In genomic region chr22:45322873-45323525, GRCh38 we compare ENCODE assay signal across 21 cellular contexts. TPM values are rescaled to one million over a fixed set of nuclear protein-coding genes. Genes with fewer than 3 reads are reported as not detected.
DNase-seq lines count a peak whose midpoint lies in the region; ATAC-seq, FAIRE-seq and TF ChIP-seq lines count a peak whose summit lies in the region.
"Had no signal": no experiment of that assay in that cellular context is flagged by ENCODE, and none has a peak within 500 bp of the region (broad histone marks: within the 10 kb centered on the region; RNA-seq: fewer than 3 reads in every experiment).

No MANE protein-coding gene starts in this region.

- intact Hi-C loops in activated CD4-positive, alpha-beta T cell treated with anti-CD3 and anti-CD28 coated beads for 36 hours (cut with DNase I, micrococcal nuclease), result no loop called here
- intact Hi-C loops in HepG2 (cut with micrococcal nuclease; ENCODE audit: unreplicated experiment) (no loop called here), ascending aorta (cut with DNase I) (no loop called here)

- H3K27ac ChIP-seq in liver (ENCODE audit: low read depth in 1 of 2, low read length in 2 of 2), result peak overlapping the region in 1 of 2 donors; percentile 15
- no peak overlapping the region for H3K27ac ChIP-seq in HepG2 (ENCODE audit: extremely low read length, insufficient read depth, low read length)
- no peak overlapping the region for H3K27ac ChIP-seq in ascending aorta
- H3K27ac ChIP-seq in small intestine (ENCODE audit: low read depth in 1 of 2, low read length in 1 of 2), result no peak overlapping the region
- H3K27ac ChIP-seq: 22Rv1, C4-2B had no signal

- BruUV-seq in HepG2 (replicated peaks; lab: Mats Ljungman, UMichigan), result no TSS peak

- no peaks in the 10 kb centered on the region for H3K27me3 Mint-ChIP-seq in activated CD4-positive, alpha-beta T cell treated with anti-CD3 and anti-CD28 coated beads for 36 hours
- H3K27me3 Mint-ChIP-seq: IgD-negative memory B cell had no signal

- no peak for TF ChIP-seq CTCF in liver (IDR thresholded peaks at IDR 0.05; ENCODE audit: low read depth, low read length, missing input control)
- no peak for TF ChIP-seq CTCF in HepG2 (CRISPR knock-in tag; IDR thresholded peaks at IDR 0.05)
- no peak for TF ChIP-seq CTCF in ascending aorta (IDR thresholded peaks at IDR 0.05)

- no peak for DNase-seq in activated CD4-positive, alpha-beta T cell treated with anti-CD3 and anti-CD28 coated beads for 36 hours
- DNase-seq in activated CD4-positive, alpha-beta T cell treated with anti-CD3 and anti-CD28 coated beads, Interleukin-2, amount 50 U/mL, for 1 hour, result no peak
- DNase-seq in HepG2 (ENCODE audit: low spot score) (no peak), left lobe of liver (ENCODE audit: low spot score) (peak; percentile 67), mucosa of gallbladder (ENCODE audit: low spot score) (no peak), ascending aorta (ENCODE audit: low spot score in 2 of 2) (no peak), small intestine (no peak)
- DNase-seq: DMS79, HCEC 1CT, NCI-H187 treated with DMSO at 0.1 percent for 48 hours, NCI-H774 had no signal

- CTCF ChIA-PET in activated CD4-positive, alpha-beta T cell treated with anti-CD3 and anti-CD28 coated beads for 36 hours (lab: Charles Lee), result interaction anchor here (0.7 to 1.5 kb wide), 3 partner anchors 10 to 50 kb away, joined by 3 to 4 read pairs (median 4); no protein-coding TSS in a partner anchor
- CTCF ChIA-PET in HepG2 (lab: Yijun Ruan, JAX; ENCODE audit: low intra/inter-chr PET ratio, low total read pairs), result no interaction called here

- H2AFZ ChIP-seq in HepG2 (ENCODE audit: low read length), result no peak overlapping the region

- H3K4me1 Mint-ChIP-seq in activated CD4-positive, alpha-beta T cell treated with anti-CD3 and anti-CD28 coated beads for 36 hours, result peaks cover 58% of the 10 kb centered on the region

- TF ChIP-seq RAD21 in liver (IDR thresholded peaks at IDR 0.05) (no peak), HepG2 (CRISPR knock-in tag; IDR thresholded peaks at IDR 0.05) (no peak)

- POLR2A ChIA-PET in activated CD4-positive, alpha-beta T cell treated with anti-CD3 and anti-CD28 coated beads for 36 hours (lab: Charles Lee), result interaction anchor here (0.7 to 1.2 kb wide), 2 partner anchors 15 to 91 kb away, joined by 3 to 4 read pairs; partner anchors contain the start of genes RIBC2 and SMC1B
- POLR2A ChIA-PET in HepG2 (lab: Yijun Ruan, JAX), result interaction anchor here (1.1 kb wide), 1 partner anchor 12 kb away, joined by 3 read pairs; no protein-coding TSS in a partner anchor

- H3K4me1 ChIP-seq in liver (ENCODE audit: control insufficient read depth in 4 of 4, insufficient read depth in 4 of 4, low read length in 3 of 4) (peaks cover 0 to 7% (median 2%) of the 10 kb centered on the region in 4 donors), HepG2 (ENCODE audit: insufficient read depth, low read length) (peaks cover 26% of the 10 kb centered on the region), ascending aorta (peaks cover 7 to 34% of the 10 kb centered on the region in 2 donors), small intestine (ENCODE audit: control insufficient read depth in 2 of 2, insufficient read depth in 1 of 2, low read depth in 1 of 2, low read length in 1 of 2) (peaks cover 0 to 3% of the 10 kb centered on the region in 2 donors)

- 0 out of 2 replicates have a peak, but pooled peaks cover 5% of the 10 kb centered on the region for H4K20me1 ChIP-seq in HepG2 (ENCODE audit: insufficient read depth, low read length)

- peak overlapping the region; percentile 65 for H3K27ac Mint-ChIP-seq in activated CD4-positive, alpha-beta T cell treated with anti-CD3 and anti-CD28 coated beads for 36 hours

- peak overlapping the region in 1 of 3 donors; percentile 32 for H3K4me3 ChIP-seq in liver (ENCODE audit: low read depth in 1 of 3, low read length in 3 of 3)
- H3K4me3 ChIP-seq in HepG2 (replicated peaks in 1 of 3; ENCODE audit: insufficient read depth in 1 of 3, low read depth in 2 of 3, low read length in 3 of 3), result no peak overlapping the region
- H3K4me3 ChIP-seq in ascending aorta, result no peak overlapping the region
- H3K4me3 ChIP-seq in small intestine (ENCODE audit: low read depth in 1 of 2, low read length in 2 of 2), result no peak overlapping the region
- H3K4me3 ChIP-seq: GM12878 had no signal

- FAIRE-seq in HepG2 (lab: Jason Lieb, UNC), result no peak
- no peak for FAIRE-seq in small intestine (lab: Jason Lieb, UNC)
- FAIRE-seq: GM12878, GM18507, RCC 7860 had no signal

- no peak overlapping the region for H3K4me3 Mint-ChIP-seq in activated CD4-positive, alpha-beta T cell treated with anti-CD3 and anti-CD28 coated beads for 36 hours
- H3K4me3 Mint-ChIP-seq: IgD-negative memory B cell had no signal

- no peak for TF ChIP-seq POLR2A in HepG2 (IDR thresholded peaks at IDR 0.05; ENCODE audit: insufficient read depth in 1 of 2, low read depth in 2 of 2, low read length in 2 of 2)

- in situ Hi-C loops in HepG2 (cut with HindIII; ENCODE audit: extremely low pct_ligation_motif_present, low pct_unique_long_range_greater_than_20kb), result no loop called here

- H3K9me3 Mint-ChIP-seq in activated CD4-positive, alpha-beta T cell treated with anti-CD3 and anti-CD28 coated beads for 36 hours (ENCODE audit: low read depth), result no peaks in the 10 kb centered on the region
- H3K9me3 Mint-ChIP-seq: IgD-negative memory B cell had no signal

- H3K36me3 ChIP-seq in liver (ENCODE audit: control insufficient read depth in 4 of 4, insufficient read depth in 3 of 4, low read depth in 1 of 4, low read length in 3 of 4) (peaks cover 0 to 12% (median 6%) of the 10 kb centered on the region in 4 donors), HepG2 (replicated peaks in 1 of 2; ENCODE audit: control insufficient read depth in 1 of 2, insufficient read depth in 2 of 2, low read length in 2 of 2) (peaks cover 29 to 57% of the 10 kb centered on the region in 2 experiments), ascending aorta (peaks cover 30 to 46% of the 10 kb centered on the region in 2 donors), small intestine (ENCODE audit: control insufficient read depth in 2 of 2, insufficient read depth in 2 of 2, low read length in 2 of 2) (peaks cover 2% of the 10 kb centered on the region in 2 donors)

- H3K9me3 ChIP-seq in liver (ENCODE audit: control insufficient read depth in 4 of 4, low read length in 3 of 4) (no peaks in the 10 kb centered on the region), HepG2 (ENCODE audit: low read length) (no peaks in the 10 kb centered on the region), ascending aorta (no peaks in the 10 kb centered on the region), small intestine (ENCODE audit: control insufficient read depth, low read depth) (no peaks in the 10 kb centered on the region)

- WGBS in liver, result 55% methylated on average over 24 of the region's 24 CpGs
- WGBS in HepG2 (ENCODE audit: low lambda C conversion rate), result 95% methylated on average over 24 of the region's 24 CpGs
- WGBS in small intestine, 3 donors, result 90 to 93% (median 91%) methylated on average over 24 of the region's 24 CpGs

- H3K79me2 ChIP-seq in HepG2 (ENCODE audit: insufficient read depth, low read length), result peaks cover 54% of the 10 kb centered on the region

- no peak overlapping the region for H3K4me2 ChIP-seq in HepG2 (ENCODE audit: low read depth, low read length)

- H3K27me3 ChIP-seq in liver (ENCODE audit: control insufficient read depth in 4 of 4, insufficient read depth in 4 of 4, low read length in 3 of 4) (no peaks in the 10 kb centered on the region), HepG2 (ENCODE audit: control insufficient read depth in 1 of 2, insufficient read depth in 2 of 2, low read length in 2 of 2) (no peaks in the 10 kb centered on the region), ascending aorta (no peaks in the 10 kb centered on the region), small intestine (ENCODE audit: control insufficient read depth in 2 of 2, insufficient read depth in 2 of 2, low read length in 2 of 2) (no peaks in the 10 kb centered on the region)

- TF ChIP-seq EP300 in HepG2 (IDR thresholded peaks at IDR 0.05; ENCODE audit: low read depth in 2 of 2, low read length in 2 of 2), result no peak
- no peak for TF ChIP-seq EP300 in HepG2 (CRISPR knock-in tag; IDR thresholded peaks at IDR 0.05; ENCODE audit: borderline replicate concordance)

- H3K36me3 Mint-ChIP-seq in activated CD4-positive, alpha-beta T cell treated with anti-CD3 and anti-CD28 coated beads for 36 hours (ENCODE audit: low read depth), result peaks cover 44% of the 10 kb centered on the region

- ATAC-seq in activated CD4-positive, alpha-beta T cell treated with anti-CD3 and anti-CD28 coated beads for 36 hours, result no peak
- ATAC-seq in HepG2 (no peak), left lobe of liver (peak; percentile 84)
- ATAC-seq: GM12878 had no signal

- H3K9ac ChIP-seq in liver (ENCODE audit: low read depth in 1 of 2, low read length in 2 of 2) (no peak overlapping the region), HepG2 (ENCODE audit: insufficient read depth, low read depth, low read length) (no peak overlapping the region)

RNA-seq across cellular contexts. Expression of gene FAM118A, which starts 13.3 kb away (rescaled TPM):
- 10 to 100 TPM; 25.5 to 29.0 TPM for total RNA-seq in activated CD4-positive, alpha-beta T cell treated with anti-CD3 and anti-CD28 coated beads for 36 hours
- 10 to 100 TPM in 1 of 2 donors, 1 to 10 TPM in 1; 4.7 to 36.0 TPM for total RNA-seq in liver
- 1 to 10 TPM; 4.9 to 6.3 TPM for polyA plus RNA-seq in liver
- total RNA-seq in HepG2 (2016; rRNA removed; fragmentation: Illumina TruSeq; extraction: Trizol), result 26.4 and 36.7 TPM in 2 replicates
- total RNA-seq in HepG2 (2016; cell fraction: cytosol; rRNA removed; fragmentation: Illumina TruSeq; extraction: Trizol; ENCODE audit: low read depth), result 28.0 and 29.8 TPM in 2 replicates
- total RNA-seq in HepG2 (2016; cell fraction: insoluble cytoplasmic fraction; rRNA removed; fragmentation: Illumina TruSeq; extraction: Trizol), result 25.8 and 32.7 TPM in 2 replicates
- 21.5 TPM in 2 replicates for total RNA-seq in HepG2 (2016; cell fraction: membrane; rRNA removed; fragmentation: Illumina TruSeq; extraction: Trizol)
- 34.3 and 41.9 TPM in 2 replicates for total RNA-seq in HepG2 (2016; cell fraction: nucleus; rRNA removed; fragmentation: Illumina TruSeq; extraction: Trizol)
- polyA plus RNA-seq in HepG2 (2011; rRNA removed), result 48.2 TPM in 2 replicates
- polyA plus RNA-seq in HepG2 (2011; cell fraction: cytosol; rRNA removed), result 24.5 and 25.4 TPM in 2 replicates
- 91.1 and 92.6 TPM in 2 replicates for polyA plus RNA-seq in HepG2 (2011; cell fraction: nucleus; rRNA removed)
- polyA plus RNA-seq in HepG2 (2012), result 34.1 and 39.4 TPM in 2 replicates
- polyA plus RNA-seq in HepG2 (2016; cell fraction: cytosol; fragmentation: Illumina TruSeq; extraction: Trizol; ENCODE audit: low read depth), result 8.3 and 8.5 TPM in 2 replicates
- polyA plus RNA-seq in HepG2 (2016; cell fraction: insoluble cytoplasmic fraction; fragmentation: Illumina TruSeq; extraction: Trizol; ENCODE audit: low read depth), result 26.6 and 30.9 TPM in 2 replicates
- 15.4 and 16.9 TPM in 2 replicates for polyA plus RNA-seq in HepG2 (2016; cell fraction: membrane; fragmentation: Illumina TruSeq; extraction: Trizol; ENCODE audit: low read depth)
- 87.6 and 89.2 TPM in 2 replicates for polyA plus RNA-seq in HepG2 (2016; cell fraction: nucleus; fragmentation: Illumina TruSeq; extraction: Trizol; ENCODE audit: insufficient read depth, low read depth)
- 15.6 and 49.1 TPM in 2 replicates for polyA minus RNA-seq in HepG2 (2011; rRNA and poly(A)+ RNA removed; ENCODE audit: low replicate concordance)
- 12.3 and 12.7 TPM in 2 replicates for polyA minus RNA-seq in HepG2 (2011; cell fraction: cytosol; rRNA and poly(A)+ RNA removed)
- polyA minus RNA-seq in HepG2 (2011; cell fraction: nucleus; rRNA and poly(A)+ RNA removed), result 57.0 and 67.1 TPM in 2 replicates
- total RNA-seq in left lobe of liver, result 26.0 TPM
- total RNA-seq in mucosa of gallbladder, result 76.3 TPM
- 23.5 TPM for total RNA-seq in ascending aorta
- polyA plus RNA-seq in small intestine, result 10 to 100 TPM in 2 of 3 donors, 1 to 10 TPM in 1; 4.5 to 31.6 (median 17.9) TPM

RNA-seq across cellular contexts. Expression of gene UPK3A, which starts 38.2 kb away (rescaled TPM):
- total RNA-seq in activated CD4-positive, alpha-beta T cell treated with anti-CD3 and anti-CD28 coated beads for 36 hours, result not detected
- under 1 TPM in 1 of 2 donors, not detected in 1; 0.42 TPM for total RNA-seq in liver
- not detected for polyA plus RNA-seq in liver
- 10.0 and 10.5 TPM in 2 replicates for total RNA-seq in HepG2 (2016; rRNA removed; fragmentation: Illumina TruSeq; extraction: Trizol)
- total RNA-seq in HepG2 (2016; cell fraction: cytosol; rRNA removed; fragmentation: Illumina TruSeq; extraction: Trizol; ENCODE audit: low read depth), result 9.4 and 11.8 TPM in 2 replicates
- 9.5 and 11.5 TPM in 2 replicates for total RNA-seq in HepG2 (2016; cell fraction: insoluble cytoplasmic fraction; rRNA removed; fragmentation: Illumina TruSeq; extraction: Trizol)
- 10.2 and 12.3 TPM in 2 replicates for total RNA-seq in HepG2 (2016; cell fraction: membrane; rRNA removed; fragmentation: Illumina TruSeq; extraction: Trizol)
- total RNA-seq in HepG2 (2016; cell fraction: nucleus; rRNA removed; fragmentation: Illumina TruSeq; extraction: Trizol), result 3.3 and 4.2 TPM in 2 replicates
- 12.2 and 13.8 TPM in 2 replicates for polyA plus RNA-seq in HepG2 (2011; rRNA removed)
- 10.6 and 20.2 TPM in 2 replicates for polyA plus RNA-seq in HepG2 (2011; cell fraction: cytosol; rRNA removed)
- polyA plus RNA-seq in HepG2 (2011; cell fraction: nucleus; rRNA removed), result 5.9 and 7.2 TPM in 2 replicates
- 4.3 and 11.1 TPM in 2 replicates for polyA plus RNA-seq in HepG2 (2012)
- polyA plus RNA-seq in HepG2 (2016; cell fraction: cytosol; fragmentation: Illumina TruSeq; extraction: Trizol; ENCODE audit: low read depth), result 14.1 and 18.5 TPM in 2 replicates
- 14.2 and 18.6 TPM in 2 replicates for polyA plus RNA-seq in HepG2 (2016; cell fraction: insoluble cytoplasmic fraction; fragmentation: Illumina TruSeq; extraction: Trizol; ENCODE audit: low read depth)
- polyA plus RNA-seq in HepG2 (2016; cell fraction: membrane; fragmentation: Illumina TruSeq; extraction: Trizol; ENCODE audit: low read depth), result 13.4 and 14.9 TPM in 2 replicates
- 12.3 and 12.7 TPM in 2 replicates for polyA plus RNA-seq in HepG2 (2016; cell fraction: nucleus; fragmentation: Illumina TruSeq; extraction: Trizol; ENCODE audit: insufficient read depth, low read depth)
- polyA minus RNA-seq in HepG2 (2011; rRNA and poly(A)+ RNA removed; ENCODE audit: low replicate concordance), result 30.1 TPM in 1 of 2 replicates, not detected in the other
- polyA minus RNA-seq in HepG2 (2011; cell fraction: cytosol; rRNA and poly(A)+ RNA removed), result 3.4 and 3.6 TPM in 2 replicates
- polyA minus RNA-seq in HepG2 (2011; cell fraction: nucleus; rRNA and poly(A)+ RNA removed), result 2.2 and 3.2 TPM in 2 replicates
- total RNA-seq in left lobe of liver, result not detected
- 0.40 TPM for total RNA-seq in mucosa of gallbladder
- not detected for total RNA-seq in ascending aorta
- polyA plus RNA-seq in small intestine, result under 1 TPM in 1 of 3 donors, not detected in 2; 0.36 TPM
- total RNA-seq: G401, GM12878, LHCN-M2, NCI-H460 had no signal
- polyA plus RNA-seq: GM12878 had no signal
